In the genomic region with DNA sequence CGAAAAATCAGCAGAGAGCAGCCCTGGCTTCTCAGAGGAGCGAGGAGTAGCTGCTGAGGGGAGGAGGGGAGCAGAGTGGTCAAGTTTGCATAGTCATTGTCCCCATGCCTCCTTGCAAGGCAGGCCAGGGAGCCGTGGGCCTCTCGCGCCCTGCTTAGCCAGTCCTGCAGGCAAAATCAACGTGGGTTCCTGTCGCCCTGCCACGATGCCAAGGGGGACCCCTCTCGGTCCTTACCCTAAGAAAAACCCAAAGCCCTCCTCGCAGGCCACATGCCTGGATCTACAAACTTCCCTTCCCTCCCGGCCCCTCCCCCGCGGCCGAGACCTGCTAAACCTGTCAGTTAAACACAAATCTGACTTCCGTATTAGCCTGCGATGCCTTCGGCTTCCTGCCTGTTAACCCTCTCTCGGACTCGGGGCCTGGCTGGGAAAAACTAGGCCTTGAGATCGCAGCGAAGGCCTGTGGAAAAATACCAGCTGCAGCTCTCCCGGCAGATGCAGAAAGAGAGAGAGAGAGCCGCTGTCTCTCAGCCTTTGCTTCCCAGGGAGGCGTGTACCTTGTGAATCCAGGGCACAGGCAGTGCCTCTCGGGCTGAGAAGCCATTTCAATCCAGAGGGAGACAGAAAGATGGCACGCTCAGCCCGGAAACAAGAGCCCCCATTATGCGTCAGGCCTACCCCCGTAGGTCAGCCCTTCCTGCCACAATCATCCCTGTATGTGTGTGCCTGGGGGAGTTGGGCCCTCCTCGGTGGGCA, we compare ENCODE assay signal across 1 cellular context.
TF ChIP-seq lines count a peak whose summit lies in the region.

No MANE protein-coding gene starts in this region.

TF ChIP-seq in HEK293, 187 proteins besides CTCF, POLR2A, EP300 and RAD21 (continued from another document):
- TF ChIP-seq PRDM10 (tag by site-specific recombination; IDR thresholded peaks at IDR 0.05), result peak; percentile 87
- TF ChIP-seq ZNF600 (tag by site-specific recombination; IDR thresholded peaks at IDR 0.05), result peak; percentile 71
- TF ChIP-seq ZBTB8A (tag by site-specific recombination; IDR thresholded peaks at IDR 0.05), result peak; percentile 93
- TF ChIP-seq, protein P1, sequence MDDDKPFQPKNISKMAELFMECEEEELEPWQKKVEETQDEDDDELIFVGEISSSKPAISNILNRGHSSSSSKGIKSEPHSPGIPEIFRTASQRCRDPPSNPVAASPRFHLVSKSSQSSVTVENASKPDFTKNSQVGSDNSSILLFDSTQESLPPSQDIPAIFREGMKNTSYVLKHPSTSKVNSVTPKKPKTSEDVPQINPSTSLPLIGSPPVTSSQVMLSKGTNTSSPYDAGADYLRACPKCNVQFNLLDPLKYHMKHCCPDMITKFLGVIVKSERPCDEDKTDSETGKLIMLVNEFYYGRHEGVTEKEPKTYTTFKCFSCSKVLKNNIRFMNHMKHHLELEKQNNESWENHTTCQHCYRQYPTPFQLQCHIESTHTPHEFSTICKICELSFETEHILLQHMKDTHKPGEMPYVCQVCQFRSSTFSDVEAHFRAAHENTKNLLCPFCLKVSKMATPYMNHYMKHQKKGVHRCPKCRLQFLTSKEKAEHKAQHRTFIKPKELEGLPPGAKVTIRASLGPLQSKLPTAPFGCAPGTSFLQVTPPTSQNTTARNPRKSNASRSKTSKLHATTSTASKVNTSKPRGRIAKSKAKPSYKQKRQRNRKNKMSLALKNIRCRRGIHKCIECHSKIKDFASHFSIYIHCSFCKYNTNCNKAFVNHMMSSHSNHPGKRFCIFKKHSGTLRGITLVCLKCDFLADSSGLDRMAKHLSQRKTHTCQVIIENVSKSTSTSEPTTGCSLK (tag by site-specific recombination; IDR thresholded peaks at IDR 0.05), result no peak
- TF ChIP-seq ZNF837 (tag by site-specific recombination; IDR thresholded peaks at IDR 0.05), result peak; percentile 65; the same call in 1 of the 2 replicates
- TF ChIP-seq HIC1 (tag by site-specific recombination; IDR thresholded peaks at IDR 0.05), result 0 out of 2 replicates have a peak, but pooled peaks have one; percentile 9
- TF ChIP-seq, protein P2, sequence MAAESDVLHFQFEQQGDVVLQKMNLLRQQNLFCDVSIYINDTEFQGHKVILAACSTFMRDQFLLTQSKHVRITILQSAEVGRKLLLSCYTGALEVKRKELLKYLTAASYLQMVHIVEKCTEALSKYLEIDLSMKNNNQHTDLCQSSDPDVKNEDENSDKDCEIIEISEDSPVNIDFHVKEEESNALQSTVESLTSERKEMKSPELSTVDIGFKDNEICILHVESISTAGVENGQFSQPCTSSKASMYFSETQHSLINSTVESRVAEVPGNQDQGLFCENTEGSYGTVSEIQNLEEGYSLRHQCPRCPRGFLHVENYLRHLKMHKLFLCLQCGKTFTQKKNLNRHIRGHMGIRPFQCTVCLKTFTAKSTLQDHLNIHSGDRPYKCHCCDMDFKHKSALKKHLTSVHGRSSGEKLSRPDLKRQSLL (tag by site-specific recombination; IDR thresholded peaks at IDR 0.05), result 0 out of 2 replicates have a peak, but pooled peaks have one; percentile 10
- TF ChIP-seq ZNF140 (tag by site-specific recombination; IDR thresholded peaks at IDR 0.05), result no peak
- TF ChIP-seq IKZF3 (tag by site-specific recombination; IDR thresholded peaks at IDR 0.05), result peak; percentile 83; the same call in 1 of the 2 replicates
- TF ChIP-seq INSM2 (tag by site-specific recombination; IDR thresholded peaks at IDR 0.05), result peak; percentile 30; the same call in 1 of the 2 replicates
- TF ChIP-seq, protein P3, sequence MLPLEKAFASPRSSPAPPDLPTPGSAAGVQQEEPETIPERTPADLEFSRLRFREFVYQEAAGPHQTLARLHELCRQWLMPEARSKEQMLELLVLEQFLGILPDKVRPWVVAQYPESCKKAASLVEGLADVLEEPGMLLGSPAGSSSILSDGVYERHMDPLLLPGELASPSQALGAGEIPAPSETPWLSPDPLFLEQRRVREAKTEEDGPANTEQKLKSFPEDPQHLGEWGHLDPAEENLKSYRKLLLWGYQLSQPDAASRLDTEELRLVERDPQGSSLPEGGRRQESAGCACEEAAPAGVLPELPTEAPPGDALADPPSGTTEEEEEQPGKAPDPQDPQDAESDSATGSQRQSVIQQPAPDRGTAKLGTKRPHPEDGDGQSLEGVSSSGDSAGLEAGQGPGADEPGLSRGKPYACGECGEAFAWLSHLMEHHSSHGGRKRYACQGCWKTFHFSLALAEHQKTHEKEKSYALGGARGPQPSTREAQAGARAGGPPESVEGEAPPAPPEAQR (tag by site-specific recombination; IDR thresholded peaks at IDR 0.05), result peak; percentile 11; the same call in 1 of the 2 replicates
- TF ChIP-seq, protein P4, sequence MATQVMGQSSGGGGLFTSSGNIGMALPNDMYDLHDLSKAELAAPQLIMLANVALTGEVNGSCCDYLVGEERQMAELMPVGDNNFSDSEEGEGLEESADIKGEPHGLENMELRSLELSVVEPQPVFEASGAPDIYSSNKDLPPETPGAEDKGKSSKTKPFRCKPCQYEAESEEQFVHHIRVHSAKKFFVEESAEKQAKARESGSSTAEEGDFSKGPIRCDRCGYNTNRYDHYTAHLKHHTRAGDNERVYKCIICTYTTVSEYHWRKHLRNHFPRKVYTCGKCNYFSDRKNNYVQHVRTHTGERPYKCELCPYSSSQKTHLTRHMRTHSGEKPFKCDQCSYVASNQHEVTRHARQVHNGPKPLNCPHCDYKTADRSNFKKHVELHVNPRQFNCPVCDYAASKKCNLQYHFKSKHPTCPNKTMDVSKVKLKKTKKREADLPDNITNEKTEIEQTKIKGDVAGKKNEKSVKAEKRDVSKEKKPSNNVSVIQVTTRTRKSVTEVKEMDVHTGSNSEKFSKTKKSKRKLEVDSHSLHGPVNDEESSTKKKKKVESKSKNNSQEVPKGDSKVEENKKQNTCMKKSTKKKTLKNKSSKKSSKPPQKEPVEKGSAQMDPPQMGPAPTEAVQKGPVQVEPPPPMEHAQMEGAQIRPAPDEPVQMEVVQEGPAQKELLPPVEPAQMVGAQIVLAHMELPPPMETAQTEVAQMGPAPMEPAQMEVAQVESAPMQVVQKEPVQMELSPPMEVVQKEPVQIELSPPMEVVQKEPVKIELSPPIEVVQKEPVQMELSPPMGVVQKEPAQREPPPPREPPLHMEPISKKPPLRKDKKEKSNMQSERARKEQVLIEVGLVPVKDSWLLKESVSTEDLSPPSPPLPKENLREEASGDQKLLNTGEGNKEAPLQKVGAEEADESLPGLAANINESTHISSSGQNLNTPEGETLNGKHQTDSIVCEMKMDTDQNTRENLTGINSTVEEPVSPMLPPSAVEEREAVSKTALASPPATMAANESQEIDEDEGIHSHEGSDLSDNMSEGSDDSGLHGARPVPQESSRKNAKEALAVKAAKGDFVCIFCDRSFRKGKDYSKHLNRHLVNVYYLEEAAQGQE (tag by site-specific recombination; IDR thresholded peaks at IDR 0.05), result 0 out of 2 replicates have a peak, but pooled peaks have one; percentile 8
- no peak for TF ChIP-seq ZNF785 (tag by site-specific recombination; IDR thresholded peaks at IDR 0.05)
- no peak for TF ChIP-seq ZNF624 (tag by site-specific recombination; IDR thresholded peaks at IDR 0.05)
- TF ChIP-seq, protein P5, sequence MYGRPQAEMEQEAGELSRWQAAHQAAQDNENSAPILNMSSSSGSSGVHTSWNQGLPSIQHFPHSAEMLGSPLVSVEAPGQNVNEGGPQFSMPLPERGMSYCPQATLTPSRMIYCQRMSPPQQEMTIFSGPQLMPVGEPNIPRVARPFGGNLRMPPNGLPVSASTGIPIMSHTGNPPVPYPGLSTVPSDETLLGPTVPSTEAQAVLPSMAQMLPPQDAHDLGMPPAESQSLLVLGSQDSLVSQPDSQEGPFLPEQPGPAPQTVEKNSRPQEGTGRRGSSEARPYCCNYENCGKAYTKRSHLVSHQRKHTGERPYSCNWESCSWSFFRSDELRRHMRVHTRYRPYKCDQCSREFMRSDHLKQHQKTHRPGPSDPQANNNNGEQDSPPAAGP (tag by site-specific recombination; IDR thresholded peaks at IDR 0.05), result 0 out of 2 replicates have a peak, but pooled peaks have one; percentile 23
- peak; percentile 76; the same call in 1 of the 2 replicates for TF ChIP-seq SP7 (tag by site-specific recombination; IDR thresholded peaks at IDR 0.05)
- TF ChIP-seq, protein P6, sequence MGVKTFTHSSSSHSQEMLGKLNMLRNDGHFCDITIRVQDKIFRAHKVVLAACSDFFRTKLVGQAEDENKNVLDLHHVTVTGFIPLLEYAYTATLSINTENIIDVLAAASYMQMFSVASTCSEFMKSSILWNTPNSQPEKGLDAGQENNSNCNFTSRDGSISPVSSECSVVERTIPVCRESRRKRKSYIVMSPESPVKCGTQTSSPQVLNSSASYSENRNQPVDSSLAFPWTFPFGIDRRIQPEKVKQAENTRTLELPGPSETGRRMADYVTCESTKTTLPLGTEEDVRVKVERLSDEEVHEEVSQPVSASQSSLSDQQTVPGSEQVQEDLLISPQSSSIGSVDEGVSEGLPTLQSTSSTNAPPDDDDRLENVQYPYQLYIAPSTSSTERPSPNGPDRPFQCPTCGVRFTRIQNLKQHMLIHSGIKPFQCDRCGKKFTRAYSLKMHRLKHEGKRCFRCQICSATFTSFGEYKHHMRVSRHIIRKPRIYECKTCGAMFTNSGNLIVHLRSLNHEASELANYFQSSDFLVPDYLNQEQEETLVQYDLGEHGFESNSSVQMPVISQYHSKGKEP (tag by site-specific recombination; IDR thresholded peaks at IDR 0.05), result peak; percentile 89
- no peak for TF ChIP-seq BCL11B (tag by site-specific recombination; IDR thresholded peaks at IDR 0.05; ENCODE audit: low read depth)
- TF ChIP-seq WT1 (tag by site-specific recombination; IDR thresholded peaks at IDR 0.05), result peak; percentile 25; the same call in 1 of the 2 replicates
